8 cellular contexts compared by ENCODE assay signal in genomic region chr12:1591029-1591428, GRCh38. TPM values are rescaled to one million over a fixed set of nuclear protein-coding genes. Genes with fewer than 3 reads are reported as not detected.
DNase-seq lines count a peak whose midpoint lies in the region; ATAC-seq, FAIRE-seq and TF ChIP-seq lines count a peak whose summit lies in the region.

No MANE protein-coding gene starts in this region.

- peak overlapping the region; percentile 43; the same call in 1 of the 2 replicates for H3K9ac ChIP-seq in OCI-LY1 (ENCODE audit: low read length)

- peaks cover 61% of the 10 kb centered on the region for H3K4me1 ChIP-seq in OCI-LY1 (ENCODE audit: insufficient read depth, low read length, severe bottlenecking)
- H3K4me1 ChIP-seq in naive thymus-derived CD4-positive, alpha-beta T cell (ENCODE audit: control insufficient read depth in 2 of 2, insufficient read depth in 2 of 2, low read length in 2 of 2): peaks cover 23 to 40% of the 10 kb centered on the region in 2 donors

- H3K9me2 ChIP-seq in OCI-LY1 (ENCODE audit: low read depth, low read length): no peaks in the 10 kb centered on the region

- intact Hi-C loops in naive thymus-derived CD4-positive, alpha-beta T cell (cut with micrococcal nuclease): loop anchor here (2.0 to 10.0 kb wide), 10 partner anchors 58 to 1224 kb away; partner anchors contain the start of genes B4GALNT3 (in 1 of the 2), CCDC77 (in 1 of the 2), ITFG2 (in 1 of the 2) and KDM5A (in 1 of the 2)

- CTCF ChIA-PET in naive thymus-derived CD4-positive, alpha-beta T cell (lab: Charles Lee): interaction anchor here (6.0 kb wide), 1 partner anchor 473 kb away, joined by 52 read pairs; no protein-coding TSS in a partner anchor

- TF ChIP-seq CTCF in GM12874 (IDR thresholded peaks at IDR 0.05; ENCODE audit: insufficient read depth, low read depth, low read length) (0 out of 2 replicates have a peak, but pooled peaks have one; percentile 3), OCI-LY1 (IDR thresholded peaks at IDR 0.05; ENCODE audit: low read length) (peak; percentile 21; the same call in 1 of the 2 replicates)

- FAIRE-seq in RCC 7860 (lab: Jason Lieb, UNC): no peak

- DNase-seq in central memory CD8-positive, alpha-beta T cell (ENCODE audit: low spot score in 2 of 2): peak in 1 of 2 donors; percentile 43
- peak in 6 of 9 donors; percentile 36 to 67 (median 52) for DNase-seq in naive thymus-derived CD4-positive, alpha-beta T cell
- no peak for DNase-seq in SHP77 (lab: John Stamatoyannopoulos, UW)
- DNase-seq in RCC 7860 (ENCODE audit: low spot score): no peak

- H3K27me3 Mint-ChIP-seq in central memory CD8-positive, alpha-beta T cell: no peaks in the 10 kb centered on the region
- H3K27me3 Mint-ChIP-seq in naive thymus-derived CD4-positive, alpha-beta T cell: peaks cover 0 to 6% (median 0%) of the 10 kb centered on the region in 5 donors

- H3F3A ChIP-seq in OCI-LY1 (ENCODE audit: insufficient read depth, low read length): peaks cover 6% of the 10 kb centered on the region; the same call in 1 of the 2 replicates

- peaks cover 37% of the 10 kb centered on the region for H3K79me2 ChIP-seq in OCI-LY1 (ENCODE audit: insufficient read depth, low read length)

- H3K36me3 Mint-ChIP-seq in central memory CD8-positive, alpha-beta T cell (ENCODE audit: insufficient read depth): peaks cover 48% of the 10 kb centered on the region
- H3K36me3 Mint-ChIP-seq in naive thymus-derived CD4-positive, alpha-beta T cell: peaks cover 0 to 35% (median 5%) of the 10 kb centered on the region in 5 donors

- H3K9me3 Mint-ChIP-seq in central memory CD8-positive, alpha-beta T cell: no peaks in the 10 kb centered on the region
- H3K9me3 Mint-ChIP-seq in naive thymus-derived CD4-positive, alpha-beta T cell: peaks cover 0 to 2% (median 0%) of the 10 kb centered on the region in 11 donors

- no peaks in the 10 kb centered on the region; the same call in 1 of the 2 replicates for H4K20me1 ChIP-seq in OCI-LY1 (ENCODE audit: insufficient read depth, low read length)

- peak overlapping the region; percentile 90 for H3K27ac Mint-ChIP-seq in central memory CD8-positive, alpha-beta T cell (ENCODE audit: low read depth)
- H3K27ac Mint-ChIP-seq in naive thymus-derived CD4-positive, alpha-beta T cell: peak overlapping the region in 8 of 9 donors; percentile 66 to 96 (median 88)

- H3K4me2 ChIP-seq in OCI-LY1 (ENCODE audit: low read length): peak overlapping the region; percentile 96

- H3K27ac ChIP-seq in OCI-LY1 (ENCODE audit: low read depth, low read length, poor library complexity, severe bottlenecking): no peak overlapping the region
- peak overlapping the region; percentile 72 for H3K27ac ChIP-seq in naive thymus-derived CD4-positive, alpha-beta T cell (ENCODE audit: low read depth, low read length)

- peak; percentile 26 for ATAC-seq in central memory CD8-positive, alpha-beta T cell (replicated peaks; ENCODE audit: extremely low read depth, poor library complexity, severe bottlenecking)
- ATAC-seq in naive thymus-derived CD4-positive, alpha-beta T cell: no peak
- no peak for ATAC-seq in GM21367 (IDR thresholded peaks at IDR 0.05; ENCODE audit: unreplicated experiment)
- ATAC-seq in HG03097 (IDR thresholded peaks at IDR 0.05; ENCODE audit: low FRiP score, unreplicated experiment): no peak

- peak overlapping the region; percentile 92 for H3K4me3 Mint-ChIP-seq in central memory CD8-positive, alpha-beta T cell
- peak overlapping the region; percentile 83 to 95 (median 92) for H3K4me3 Mint-ChIP-seq in naive thymus-derived CD4-positive, alpha-beta T cell

- H3K4me1 Mint-ChIP-seq in central memory CD8-positive, alpha-beta T cell: peaks cover 55% of the 10 kb centered on the region
- H3K4me1 Mint-ChIP-seq in naive thymus-derived CD4-positive, alpha-beta T cell: peaks cover 54 to 72% (median 64%) of the 10 kb centered on the region in 7 donors

- peak overlapping the region; percentile 90 for H3K4me3 ChIP-seq in OCI-LY1 (ENCODE audit: low read depth, low read length, poor library complexity, severe bottlenecking)
- H3K4me3 ChIP-seq in naive thymus-derived CD4-positive, alpha-beta T cell (ENCODE audit: low read length): peak overlapping the region; percentile 43

- H2AFZ ChIP-seq in OCI-LY1 (ENCODE audit: low read length): no peak overlapping the region

- POLR2A ChIA-PET in naive thymus-derived CD4-positive, alpha-beta T cell (lab: Charles Lee): interaction anchor here (1.0 to 4.4 kb wide), 2 partner anchors 12 kb away, joined by 4 to 82 read pairs; no protein-coding TSS in a partner anchor

- no peaks in the 10 kb centered on the region for H3K9me3 ChIP-seq in OCI-LY1 (ENCODE audit: low read length)
- no peaks in the 10 kb centered on the region for H3K9me3 ChIP-seq in naive thymus-derived CD4-positive, alpha-beta T cell (ENCODE audit: control insufficient read depth in 2 of 3, low read length in 3 of 3)

- H3K27me3 ChIP-seq in OCI-LY1 (ENCODE audit: insufficient read depth, low read length): no peaks in the 10 kb centered on the region
- H3K27me3 ChIP-seq in naive thymus-derived CD4-positive, alpha-beta T cell (ENCODE audit: control insufficient read depth in 2 of 2, insufficient read depth in 2 of 2, low read length in 2 of 2): no peaks in the 10 kb centered on the region

- H3K36me3 ChIP-seq in OCI-LY1 (ENCODE audit: insufficient read depth, low read length): peaks cover 20% of the 10 kb centered on the region
- peaks cover 0 to 3% (median 0%) of the 10 kb centered on the region in 3 experiments for H3K36me3 ChIP-seq in naive thymus-derived CD4-positive, alpha-beta T cell (ENCODE audit: control insufficient read depth in 2 of 3, insufficient read depth in 3 of 3, low read length in 3 of 3)

RNA-seq across cellular contexts. Expression of gene FBXL14, which starts 3.4 kb away (rescaled TPM):
- 10 to 100 TPM; 25.6 to 43.8 (median 28.1) TPM for total RNA-seq in naive thymus-derived CD4-positive, alpha-beta T cell
- 10 to 100 TPM; 15.1 to 31.8 TPM for polyA plus RNA-seq in naive thymus-derived CD4-positive, alpha-beta T cell

RNA-seq across cellular contexts. Expression of gene WNT5B, which starts 38.0 kb away (rescaled TPM):
- total RNA-seq in naive thymus-derived CD4-positive, alpha-beta T cell: under 1 TPM in 3 of 5 experiments, not detected in 2; 0.29 to 0.92 (median 0.37) TPM
- not detected for polyA plus RNA-seq in naive thymus-derived CD4-positive, alpha-beta T cell

Comparison
In these comparisons a context has a peak if more than half of its experiments do, and no peak if none do; other contexts are left out.
1. DNase-seq: peak in naive thymus-derived CD4-positive, alpha-beta T cell (6 of 9); none in SHP77 (0 of 2) and RCC 7860 (single experiment).